11 cellular contexts compared by ENCODE assay signal in genomic region chr15:31254431-31255175, GRCh38.
DNase-seq lines count a peak whose midpoint lies in the region; ATAC-seq and TF ChIP-seq lines count a peak whose summit lies in the region.
"Had no signal": no experiment of that assay in that cellular context is flagged by ENCODE, and none has a peak within 500 bp of the region (broad histone marks: within the 10 kb centered on the region; RNA-seq: fewer than 3 reads in every experiment).

No MANE protein-coding gene starts in this region.

- peak overlapping the region; percentile 77 for H3K27ac Mint-ChIP-seq in stimulated activated naive B cell treated with anti-CD40 and anti-IgM and Interleukin-4, amounts not matched to agents 10 μg/mL and 1 μg/mL and 100 μg/mL, for 72 hours

- H3K9me3 Mint-ChIP-seq in stimulated activated naive B cell treated with anti-CD40 and anti-IgM and Interleukin-4, amounts not matched to agents 10 μg/mL and 1 μg/mL and 100 μg/mL, for 72 hours, result peaks cover 2 to 7% of the 10 kb centered on the region in 2 donors

- no peaks in the 10 kb centered on the region for H3K9me3 ChIP-seq in Peyer's patch

- peak overlapping the region in 1 of 2 donors; percentile 32 for H3K4me3 Mint-ChIP-seq in stimulated activated naive B cell treated with anti-CD40 and anti-IgM and Interleukin-4, amounts not matched to agents 10 μg/mL and 1 μg/mL and 100 μg/mL, for 72 hours

- TF ChIP-seq POLR2A in Peyer's patch (IDR thresholded peaks at IDR 0.05), result no peak

- H3K4me1 Mint-ChIP-seq in stimulated activated naive B cell treated with anti-CD40 and anti-IgM and Interleukin-4, amounts not matched to agents 10 μg/mL and 1 μg/mL and 100 μg/mL, for 72 hours, result peaks cover 33 to 44% of the 10 kb centered on the region in 2 donors

- H3K4me1 ChIP-seq in Peyer's patch, result peaks cover 0 to 5% (median 2%) of the 10 kb centered on the region in 4 donors
- H3K4me1 ChIP-seq: A549 had no signal

- peak; percentile 15 for DNase-seq in NCI-H1092 treated with DMSO at 0.1 percent for 48 hours (lab: John Stamatoyannopoulos, UW)
- no peak for DNase-seq in NCI-H1092 (lab: John Stamatoyannopoulos, UW)
- peak in 2 of 3 donors; percentile 54 to 73 for DNase-seq in Peyer's patch
- peak; percentile 37 for DNase-seq in fibroblast of the conjunctiva (ENCODE audit: low read depth)
- DNase-seq in stimulated activated naive B cell treated with anti-CD40 and anti-IgM and Interleukin-4, amounts not matched to agents 10 μg/mL and 1 μg/mL and 100 μg/mL, for 72 hours, result no peak
- no peak for DNase-seq in stimulated activated CD4-positive, alpha-beta T cell treated with anti-CD3 and anti-CD28 coated beads, Interleukin-12 subunit alpha, Interleukin-12 subunit beta, amount 100 ng/mL, for 4 hours
- no peak for DNase-seq in GM13976 (ENCODE audit: low spot score)
- no peak for DNase-seq in 8988T
- DNase-seq: NCI-H2029 treated with DMSO at 0.1 percent for 48 hours had no signal

- no peaks in the 10 kb centered on the region for H3K36me3 ChIP-seq in Peyer's patch

- peak in 1 of 2 donors; percentile 12 for ATAC-seq in stimulated activated naive B cell treated with anti-CD40 and anti-IgM and Interleukin-4, amounts not matched to agents 10 μg/mL and 1 μg/mL and 100 μg/mL, for 72 hours (replicated peaks)
- ATAC-seq: A549 had no signal

- TF ChIP-seq CTCF in Peyer's patch (IDR thresholded peaks at IDR 0.05) (peak in 1 of 6 experiments; percentile 13), GM13976 (IDR thresholded peaks at IDR 0.05; ENCODE audit: borderline replicate concordance, control extremely low read depth, extremely low read depth, insufficient read depth, missing control alignments) (no peak)

- H3K4me3 ChIP-seq in Peyer's patch, result no peak overlapping the region
- H3K4me3 ChIP-seq: A549, coronary artery had no signal

- in situ Hi-C loops in GM13976 (cut with MboI; ENCODE audit: low sequenced_read_pairs, unreplicated experiment), result no loop called here

- H3K27ac ChIP-seq in Peyer's patch, result peak overlapping the region in 2 of 4 donors; percentile 10 to 20
- H3K27ac ChIP-seq: A549, coronary artery had no signal

- no peaks in the 10 kb centered on the region for H3K27me3 Mint-ChIP-seq in stimulated activated naive B cell treated with anti-CD40 and anti-IgM and Interleukin-4, amounts not matched to agents 10 μg/mL and 1 μg/mL and 100 μg/mL, for 72 hours

- peaks cover 0 to 6% of the 10 kb centered on the region in 2 donors for H3K36me3 Mint-ChIP-seq in stimulated activated naive B cell treated with anti-CD40 and anti-IgM and Interleukin-4, amounts not matched to agents 10 μg/mL and 1 μg/mL and 100 μg/mL, for 72 hours

- H3K27me3 ChIP-seq in Peyer's patch, result no peaks in the 10 kb centered on the region

Comparison
In these comparisons a context has a peak if more than half of its experiments do, and no peak if none do; other contexts are left out.
1. DNase-seq: peak in NCI-H1092 treated with DMSO at 0.1 percent for 48 hours (single experiment), Peyer's patch (2 of 3) and fibroblast of the conjunctiva (single experiment); none in NCI-H1092 (single experiment), stimulated activated naive B cell treated with anti-CD40 and anti-IgM and Interleukin-4, amounts not matched to agents 10 μg/mL and 1 μg/mL and 100 μg/mL, for 72 hours (single experiment), stimulated activated CD4-positive, alpha-beta T cell treated with anti-CD3 and anti-CD28 coated beads, Interleukin-12 subunit alpha, Interleukin-12 subunit beta, amount 100 ng/mL, for 4 hours (single experiment), GM13976 (single experiment) and 8988T (single experiment).